ENCODE assay signal across 15 cellular contexts in the genomic region with DNA sequence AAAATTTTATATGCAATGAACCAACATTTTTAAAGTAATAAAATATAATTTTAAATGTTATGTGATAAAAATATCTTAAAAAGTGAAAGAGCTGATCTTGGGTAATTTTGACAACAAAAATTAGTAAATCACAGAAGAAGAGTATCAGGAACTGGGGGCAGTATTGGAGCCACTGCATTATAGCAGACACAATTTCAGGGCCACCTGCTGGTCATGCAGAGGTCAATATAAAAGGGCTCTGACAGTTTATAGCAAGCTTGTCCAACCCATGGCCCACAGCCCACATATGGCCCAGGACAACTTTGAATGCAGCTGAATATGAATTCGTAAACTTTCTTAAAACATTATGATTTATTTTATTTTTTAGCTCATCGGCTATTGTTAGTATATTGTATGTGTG. TPM values are rescaled to one million over a fixed set of nuclear protein-coding genes. Genes with fewer than 3 reads are reported as not detected.
DNase-seq lines count a peak whose midpoint lies in the region; ATAC-seq, FAIRE-seq and TF ChIP-seq lines count a peak whose summit lies in the region.
"Had no signal": no experiment of that assay in that cellular context is flagged by ENCODE, and none has a peak within 500 bp of the region (broad histone marks: within the 10 kb centered on the region; RNA-seq: fewer than 3 reads in every experiment).

No MANE protein-coding gene starts in this region.

- no peak overlapping the region for H3K4me3 Mint-ChIP-seq in CD4-positive, alpha-beta T cell
- no peak overlapping the region for H3K4me3 Mint-ChIP-seq in activated T-helper 17 cell treated with anti-CD3 and anti-CD28 coated beads, Interleukin-2, amount 50 U/mL, for 72 hours
- no peak overlapping the region for H3K4me3 Mint-ChIP-seq in osteocyte (ENCODE audit: unreplicated experiment)
- H3K4me3 Mint-ChIP-seq: naive thymus-derived CD8-positive, alpha-beta T cell had no signal

- H3K27me3 Mint-ChIP-seq in CD4-positive, alpha-beta T cell: no peaks in the 10 kb centered on the region
- H3K27me3 Mint-ChIP-seq in activated T-helper 17 cell treated with anti-CD3 and anti-CD28 coated beads, Interleukin-2, amount 50 U/mL, for 72 hours: no peaks in the 10 kb centered on the region
- H3K27me3 Mint-ChIP-seq in osteocyte (ENCODE audit: unreplicated experiment): peaks cover 30% of the 10 kb centered on the region

- H3K27me3 ChIP-seq in CD4-positive, alpha-beta T cell (ENCODE audit: control insufficient read depth, insufficient read depth, low read length): no peaks in the 10 kb centered on the region
- H3K27me3 ChIP-seq: BLaER1, esophagus squamous epithelium had no signal

- no peaks in the 10 kb centered on the region for H3K9me3 Mint-ChIP-seq in CD4-positive, alpha-beta T cell
- H3K9me3 Mint-ChIP-seq in activated T-helper 17 cell treated with anti-CD3 and anti-CD28 coated beads, Interleukin-2, amount 50 U/mL, for 72 hours: no peaks in the 10 kb centered on the region
- no peaks in the 10 kb centered on the region for H3K9me3 Mint-ChIP-seq in osteocyte (ENCODE audit: unreplicated experiment)
- H3K9me3 Mint-ChIP-seq: naive thymus-derived CD8-positive, alpha-beta T cell had no signal

- no peak overlapping the region for H3K27ac Mint-ChIP-seq in CD4-positive, alpha-beta T cell
- H3K27ac Mint-ChIP-seq in activated T-helper 17 cell treated with anti-CD3 and anti-CD28 coated beads, Interleukin-2, amount 50 U/mL, for 72 hours: no peak overlapping the region
- H3K27ac Mint-ChIP-seq in osteocyte (ENCODE audit: unreplicated experiment): no peak overlapping the region

- no peak for ATAC-seq in CD4-positive, alpha-beta T cell (ENCODE audit: poor library complexity)
- ATAC-seq in GM18868 (IDR thresholded peaks at IDR 0.05; ENCODE audit: unreplicated experiment) (peak; percentile 72), HG03354 (IDR thresholded peaks at IDR 0.05; ENCODE audit: poor library complexity, severe bottlenecking, unreplicated experiment) (peak; percentile 72)
- ATAC-seq in activated T-helper 17 cell treated with anti-CD3 and anti-CD28 coated beads, Interleukin-2, amount 50 U/mL, for 72 hours (replicated peaks): peak; percentile 46

- peak in 1 of 10 experiments; percentile 9 for DNase-seq in CD4-positive, alpha-beta T cell
- DNase-seq in glomerular visceral epithelial cell (ENCODE audit: extremely low spot score) (no peak), H54 (ENCODE audit: insufficient read length, low spot score) (no peak), cortex of kidney (lab: John Stamatoyannopoulos, UW) (no peak), osteocyte (ENCODE audit: extremely low spot score, unreplicated experiment) (no peak)
- DNase-seq: esophagus squamous epithelium; GM23248; naive thymus-derived CD8-positive, alpha-beta T cell; NCI-H1436 treated with DMSO at 0.1 percent for 48 hours; PC-9 had no signal

- no peaks in the 10 kb centered on the region for H3K9me3 ChIP-seq in CD4-positive, alpha-beta T cell (ENCODE audit: control insufficient read depth, low read length)
- H3K9me3 ChIP-seq: BLaER1, esophagus squamous epithelium had no signal

- TF ChIP-seq POLR2A in H54 (IDR thresholded peaks at IDR 0.05; ENCODE audit: low read depth, low read length): no peak

- peak; percentile 37 for TF ChIP-seq CTCF in CD4-positive, alpha-beta T cell (IDR thresholded peaks at IDR 0.05)
- no peak for TF ChIP-seq CTCF in osteocyte (IDR thresholded peaks at IDR 0.05)

- POLR2A ChIA-PET in CD4-positive, alpha-beta T cell (lab: Charles Lee): no interaction called here

- no peak for FAIRE-seq in H54 (lab: Jason Lieb, UNC)
- FAIRE-seq: GM12892 had no signal

- H3K4me1 Mint-ChIP-seq in CD4-positive, alpha-beta T cell (ENCODE audit: low read depth): peaks cover 28% of the 10 kb centered on the region
- no peaks in the 10 kb centered on the region for H3K4me1 Mint-ChIP-seq in activated T-helper 17 cell treated with anti-CD3 and anti-CD28 coated beads, Interleukin-2, amount 50 U/mL, for 72 hours
- no peaks in the 10 kb centered on the region for H3K4me1 Mint-ChIP-seq in osteocyte (ENCODE audit: unreplicated experiment)

- H3K36me3 Mint-ChIP-seq in CD4-positive, alpha-beta T cell (ENCODE audit: low read depth): peaks cover 20% of the 10 kb centered on the region
- H3K36me3 Mint-ChIP-seq in activated T-helper 17 cell treated with anti-CD3 and anti-CD28 coated beads, Interleukin-2, amount 50 U/mL, for 72 hours (ENCODE audit: low read depth): peaks cover 7% of the 10 kb centered on the region
- no peaks in the 10 kb centered on the region for H3K36me3 Mint-ChIP-seq in osteocyte (ENCODE audit: unreplicated experiment)

- CTCF ChIA-PET in CD4-positive, alpha-beta T cell (lab: Charles Lee): interaction anchor here (1.2 to 2.0 kb wide), 6 partner anchors 9 to 163 kb away, joined by 3 to 6 read pairs (median 4); no protein-coding TSS in a partner anchor

- intact Hi-C loops in CD4-positive, alpha-beta T cell (cut with DNase I, micrococcal nuclease): no loop called here

- no peak overlapping the region for H3K27ac ChIP-seq in CD4-positive, alpha-beta T cell (ENCODE audit: low read depth, low read length)
- H3K27ac ChIP-seq: BLaER1, esophagus squamous epithelium, GM23248, PC-9 had no signal

RNA-seq across cellular contexts. Expression of a gene that starts 13.0 kb away (rescaled TPM):
- 100 to 1,000 TPM; 409 to 438 TPM for total RNA-seq in CD4-positive, alpha-beta T cell
- 10 to 100 TPM; 73.4 to 93.4 TPM for total RNA-seq in activated T-helper 17 cell treated with anti-CD3 and anti-CD28 coated beads, Interleukin-2, amount 50 U/mL, for 72 hours
- 1.7 and 3.1 TPM in 2 replicates for total RNA-seq in osteocyte
- total RNA-seq: GM23248 had no signal

Comparison
In these comparisons a context has a peak if more than half of its experiments do, and no peak if none do; other contexts are left out.
1. RNA of a gene that starts 13.0 kb away (total RNA-seq): 409 to 438 TPM in CD4-positive, alpha-beta T cell and 73.4 to 93.4 TPM in activated T-helper 17 cell treated with anti-CD3 and anti-CD28 coated beads, Interleukin-2, amount 50 U/mL, for 72 hours; 1.7 to 3.1 TPM in osteocyte; every median in the first group is over 10 times any median in the second.